11 cellular contexts compared by ENCODE assay signal in genomic region chr20:22006306-22006705, GRCh38.
"Had no signal": no experiment of that assay in that cellular context is flagged by ENCODE, and none has a peak within 500 bp of the region (broad histone marks: within the 10 kb centered on the region; RNA-seq: fewer than 3 reads in every experiment).

No MANE protein-coding gene starts in this region.

- H3K9ac ChIP-seq: GM23248 had no signal

- H3K9me3 ChIP-seq: HAP-1 had no signal

- H3K4me1 ChIP-seq: HAP-1 had no signal

- DNase-seq: GM23248, GOT3, H7, H9, HCEC 1CT, HFFc6 had no signal

- FAIRE-seq: H1, H54 had no signal

- ATAC-seq: GM23338, HCT116 had no signal

- H3K27ac ChIP-seq: GM23248 had no signal

- H3K36me3 ChIP-seq: HAP-1 had no signal

- H2AFZ ChIP-seq: GM23248, GM23338 had no signal

- H3K4me3 ChIP-seq: GM23248, GM23338, HAP-1 had no signal

- H3K4me2 ChIP-seq: GM23338 had no signal
